In the genomic region with DNA sequence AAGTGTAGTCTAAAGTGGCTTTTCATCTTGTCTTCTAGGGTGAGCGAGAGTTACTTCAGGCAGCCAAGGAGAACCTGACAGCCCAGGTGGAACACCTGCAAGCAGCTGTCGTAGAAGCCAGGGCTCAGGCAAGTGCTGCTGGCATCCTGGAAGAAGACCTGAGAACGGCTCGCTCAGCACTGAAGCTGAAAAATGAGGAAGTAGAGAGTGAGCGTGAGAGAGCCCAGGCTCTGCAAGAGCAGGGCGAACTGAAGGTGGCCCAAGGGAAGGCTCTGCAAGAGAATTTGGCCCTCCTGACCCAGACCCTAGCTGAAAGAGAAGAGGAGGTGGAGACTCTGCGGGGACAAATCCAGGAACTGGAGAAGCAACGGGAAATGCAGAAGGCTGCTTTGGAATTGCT, we compare ENCODE assay signal across 14 cellular contexts. TPM values are rescaled to one million over a fixed set of nuclear protein-coding genes. Genes with fewer than 3 reads are reported as not detected.
DNase-seq lines count a peak whose midpoint lies in the region; ATAC-seq and TF ChIP-seq lines count a peak whose summit lies in the region.
"Had no signal": no experiment of that assay in that cellular context is flagged by ENCODE, and none has a peak within 500 bp of the region (broad histone marks: within the 10 kb centered on the region; RNA-seq: fewer than 3 reads in every experiment).

No MANE protein-coding gene starts in this region.

- H3K9me3 Mint-ChIP-seq in activated naive CD4-positive, alpha-beta T cell treated with anti-CD3 and anti-CD28 coated beads, Interleukin-2, amount 50 U/mL, for 72 hours: no peaks in the 10 kb centered on the region
- no peaks in the 10 kb centered on the region for H3K9me3 Mint-ChIP-seq in activated naive CD4-positive, alpha-beta T cell treated with anti-CD3 and anti-CD28 coated beads for 36 hours
- no peaks in the 10 kb centered on the region for H3K9me3 Mint-ChIP-seq in nephron progenitor cell

- no peak for TF ChIP-seq CTCF in RWPE2 (IDR thresholded peaks at IDR 0.05; ENCODE audit: poor library complexity, severe bottlenecking)
- no peak for TF ChIP-seq CTCF in transverse colon (IDR thresholded peaks at IDR 0.05)
- no peak for TF ChIP-seq CTCF in nephron progenitor cell (IDR thresholded peaks at IDR 0.05)

- CTCF ChIA-PET in activated naive CD4-positive, alpha-beta T cell treated with anti-CD3 and anti-CD28 coated beads for 36 hours (lab: Charles Lee): interaction anchor here (1.4 kb wide), 1 partner anchor 39 kb away, joined by 4 read pairs; no protein-coding TSS in a partner anchor

- H3K4me1 ChIP-seq in RWPE2 (ENCODE audit: insufficient read depth, poor library complexity, severe bottlenecking) (no peaks in the 10 kb centered on the region), transverse colon (peaks cover 0 to 6% (median 0%) of the 10 kb centered on the region in 4 donors)
- H3K4me1 ChIP-seq: A549, parathyroid adenoma, thyroid gland had no signal

- H3K27me3 ChIP-seq in RWPE2 (ENCODE audit: insufficient read depth, poor library complexity, severe bottlenecking) (no peaks in the 10 kb centered on the region), transverse colon (no peaks in the 10 kb centered on the region)
- H3K27me3 ChIP-seq: esophagus squamous epithelium, thyroid gland had no signal

- peaks cover 26 to 40% of the 10 kb centered on the region in 2 donors for H3K36me3 Mint-ChIP-seq in activated naive CD4-positive, alpha-beta T cell treated with anti-CD3 and anti-CD28 coated beads, Interleukin-2, amount 50 U/mL, for 72 hours
- H3K36me3 Mint-ChIP-seq in activated naive CD4-positive, alpha-beta T cell treated with anti-CD3 and anti-CD28 coated beads for 36 hours (ENCODE audit: low read depth): peaks cover 31% of the 10 kb centered on the region
- H3K36me3 Mint-ChIP-seq in nephron progenitor cell (ENCODE audit: low read depth): peaks cover 79% of the 10 kb centered on the region

- in situ Hi-C loops in transverse colon (cut with MboI; ENCODE audit: low pct_ligation_motif_present in 1 of 4, low pct_unique_long_range_greater_than_20kb in 1 of 4, low sequenced_read_pairs in 3 of 4): no loop called here

- peak overlapping the region; percentile 73 to 86 for H3K27ac Mint-ChIP-seq in activated naive CD4-positive, alpha-beta T cell treated with anti-CD3 and anti-CD28 coated beads, Interleukin-2, amount 50 U/mL, for 72 hours
- H3K27ac Mint-ChIP-seq in activated naive CD4-positive, alpha-beta T cell treated with anti-CD3 and anti-CD28 coated beads for 36 hours: no peak overlapping the region
- H3K27ac Mint-ChIP-seq in nephron progenitor cell: no peak overlapping the region

- no peak for ATAC-seq in activated naive CD4-positive, alpha-beta T cell treated with anti-CD3 and anti-CD28 coated beads, Interleukin-2, amount 50 U/mL, for 72 hours
- peak; percentile 71 for ATAC-seq in HG02885 (IDR thresholded peaks at IDR 0.05; ENCODE audit: poor library complexity, unreplicated experiment)
- ATAC-seq in RWPE2 (ENCODE audit: low read depth): no peak
- ATAC-seq in left cardiac atrium: no peak
- ATAC-seq: A549 had no signal

- H3K36me3 ChIP-seq in RWPE2 (ENCODE audit: low read depth) (peaks cover 100% of the 10 kb centered on the region), transverse colon (peaks cover 0 to 55% (median 22%) of the 10 kb centered on the region in 4 donors)

- DNase-seq in activated naive CD4-positive, alpha-beta T cell treated with anti-CD3 and anti-CD28 coated beads, Interleukin-2, amount 50 U/mL, for 72 hours (ENCODE audit: low spot score in 2 of 2): no peak
- DNase-seq in activated naive CD4-positive, alpha-beta T cell treated with anti-CD3 and anti-CD28 coated beads for 36 hours: no peak
- DNase-seq in RWPE2 (ENCODE audit: low spot score) (peak; percentile 68), transverse colon (peak; percentile 17), nephron progenitor cell (no peak), H4 (ENCODE audit: low spot score) (no peak), left cardiac atrium (no peak)
- DNase-seq: esophagus squamous epithelium, GDM1, kidney, thyroid gland had no signal

- H3K27me3 Mint-ChIP-seq in activated naive CD4-positive, alpha-beta T cell treated with anti-CD3 and anti-CD28 coated beads for 36 hours (ENCODE audit: low read depth): no peaks in the 10 kb centered on the region
- H3K27me3 Mint-ChIP-seq in nephron progenitor cell (ENCODE audit: low read depth, poor library complexity): no peaks in the 10 kb centered on the region

- H3K9me3 ChIP-seq in RWPE2 (ENCODE audit: severe bottlenecking) (no peaks in the 10 kb centered on the region), transverse colon (no peaks in the 10 kb centered on the region)
- H3K9me3 ChIP-seq: A549, esophagus squamous epithelium, thyroid gland had no signal

- 83 to 84% methylated on average over 6 to 8 of the region's 8 CpGs for WGBS in transverse colon (ENCODE audit: low coverage in 1 of 2), 2 donors

- intact Hi-C loops in activated naive CD4-positive, alpha-beta T cell treated with anti-CD3 and anti-CD28 coated beads for 36 hours (cut with micrococcal nuclease): no loop called here
- intact Hi-C loops in transverse colon (cut with DNase I; ENCODE audit: low total_unique reads) (no loop called here), left cardiac atrium (cut with DNase I) (no loop called here)

- peaks cover 19% of the 10 kb centered on the region for H3K4me1 Mint-ChIP-seq in activated naive CD4-positive, alpha-beta T cell treated with anti-CD3 and anti-CD28 coated beads for 36 hours (ENCODE audit: low read depth)
- H3K4me1 Mint-ChIP-seq in nephron progenitor cell: peaks cover 7% of the 10 kb centered on the region

- TF ChIP-seq EP300 in transverse colon (IDR thresholded peaks at IDR 0.05; ENCODE audit: low read depth): no peak

- no peak for TF ChIP-seq POLR2A in transverse colon (IDR thresholded peaks at IDR 0.05)

- no peak overlapping the region for H3K4me3 Mint-ChIP-seq in activated naive CD4-positive, alpha-beta T cell treated with anti-CD3 and anti-CD28 coated beads for 36 hours
- no peak overlapping the region for H3K4me3 Mint-ChIP-seq in nephron progenitor cell

- H3K4me3 ChIP-seq in RWPE2 (ENCODE audit: severe bottlenecking): no peak overlapping the region
- no peak overlapping the region for H3K4me3 ChIP-seq in transverse colon
- H3K4me3 ChIP-seq: A549, esophagus squamous epithelium, thyroid gland had no signal

- no peak overlapping the region for H3K27ac ChIP-seq in RWPE2 (ENCODE audit: poor library complexity, severe bottlenecking)
- no peak overlapping the region for H3K27ac ChIP-seq in transverse colon
- H3K27ac ChIP-seq: A549, esophagus squamous epithelium, parathyroid adenoma, thyroid gland had no signal

RNA-seq across cellular contexts. Expression of a gene that starts 27.1 kb away (rescaled TPM):
- not detected for total RNA-seq in activated naive CD4-positive, alpha-beta T cell treated with anti-CD3 and anti-CD28 coated beads, Interleukin-2, amount 50 U/mL, for 72 hours
- total RNA-seq in activated naive CD4-positive, alpha-beta T cell treated with anti-CD3 and anti-CD28 coated beads for 36 hours: not detected
- total RNA-seq in transverse colon (not detected), left cardiac atrium (not detected)
- not detected in 2 replicates for total RNA-seq in H4 (2014; rRNA removed; shearing (Covaris generic))
- total RNA-seq: esophagus squamous epithelium, kidney, thyroid gland had no signal

RNA-seq across cellular contexts. Expression of a gene that starts 39.5 kb away (rescaled TPM):
- total RNA-seq in activated naive CD4-positive, alpha-beta T cell treated with anti-CD3 and anti-CD28 coated beads, Interleukin-2, amount 50 U/mL, for 72 hours: 100 to 1,000 TPM; 132 to 150 TPM
- 100 to 1,000 TPM; 107 to 113 TPM for total RNA-seq in activated naive CD4-positive, alpha-beta T cell treated with anti-CD3 and anti-CD28 coated beads for 36 hours
- total RNA-seq in transverse colon (100 to 1,000 TPM; 115 to 398 (median 237) TPM), left cardiac atrium (100 to 1,000 TPM; 119 to 120 TPM)
- 503 and 555 TPM in 2 replicates for total RNA-seq in H4 (2014; rRNA removed; shearing (Covaris generic))

RNA-seq across cellular contexts. Expression of a gene that starts 47.0 kb away (rescaled TPM):
- total RNA-seq in activated naive CD4-positive, alpha-beta T cell treated with anti-CD3 and anti-CD28 coated beads, Interleukin-2, amount 50 U/mL, for 72 hours: 10 to 100 TPM; 62.5 to 74.7 TPM
- total RNA-seq in activated naive CD4-positive, alpha-beta T cell treated with anti-CD3 and anti-CD28 coated beads for 36 hours: 10 to 100 TPM; 43.4 to 46.9 TPM
- total RNA-seq in transverse colon: 10 to 100 TPM; 22.8 to 38.6 (median 28.7) TPM
- 11.5 and 15.3 TPM in 2 replicates for total RNA-seq in H4 (2014; rRNA removed; shearing (Covaris generic))
- total RNA-seq in left cardiac atrium: 10 to 100 TPM; 11.1 to 17.3 TPM

Comparison
In these comparisons a context has a peak if more than half of its experiments do, and no peak if none do; other contexts are left out.
1. H3K27ac Mint-ChIP-seq: peak in activated naive CD4-positive, alpha-beta T cell treated with anti-CD3 and anti-CD28 coated beads, Interleukin-2, amount 50 U/mL, for 72 hours (2 of 2); none in activated naive CD4-positive, alpha-beta T cell treated with anti-CD3 and anti-CD28 coated beads for 36 hours (single experiment) and nephron progenitor cell (single experiment).
2. DNase-seq: peak in RWPE2 (single experiment) and transverse colon (single experiment); none in activated naive CD4-positive, alpha-beta T cell treated with anti-CD3 and anti-CD28 coated beads, Interleukin-2, amount 50 U/mL, for 72 hours (0 of 2), activated naive CD4-positive, alpha-beta T cell treated with anti-CD3 and anti-CD28 coated beads for 36 hours (single experiment), nephron progenitor cell (single experiment), H4 (single experiment) and left cardiac atrium (single experiment).